ENCODE assay signal across 18 cellular contexts in genomic region chr3:48593337-48593736, GRCh38. TPM values are rescaled to one million over a fixed set of nuclear protein-coding genes. Genes with fewer than 3 reads are reported as not detected.
DNase-seq lines count a peak whose midpoint lies in the region; ATAC-seq and TF ChIP-seq lines count a peak whose summit lies in the region.
"Had no signal": no experiment of that assay in that cellular context is flagged by ENCODE, and none has a peak within 500 bp of the region (broad histone marks: within the 10 kb centered on the region; RNA-seq: fewer than 3 reads in every experiment).

No MANE protein-coding gene starts in this region.

- peak overlapping the region; percentile 61 for H3K4me3 ChIP-seq in BJ (ENCODE audit: low read depth, low read length)
- peak overlapping the region in 3 of 4 donors; percentile 40 to 68 (median 57) for H3K4me3 ChIP-seq in esophagus squamous epithelium
- peak overlapping the region in 5 of 7 experiments; percentile 35 to 51 (median 49) for H3K4me3 ChIP-seq in skin epidermis
- H3K4me3 ChIP-seq: GM12878, HAP-1, K562 had no signal

- POLR2A ChIA-PET in BJ (lab: Charles Lee), result no interaction called here
- POLR2A ChIA-PET in RWPE1 (lab: Yijun Ruan, JAX; ENCODE audit: low non-redundant PET), result no interaction called here

- TF ChIP-seq POLR2A in esophagus squamous epithelium (IDR thresholded peaks at IDR 0.05), result no peak

- intact Hi-C loops in esophagus squamous epithelium (cut with DNase I), result no loop called here

- peaks cover 33 to 72% (median 44%) of the 10 kb centered on the region in 3 donors for H3K4me1 ChIP-seq in esophagus squamous epithelium
- H3K4me1 ChIP-seq: HAP-1 had no signal

- H3K9me3 ChIP-seq in esophagus squamous epithelium, result no peaks in the 10 kb centered on the region
- H3K9me3 ChIP-seq: Caco-2, HAP-1 had no signal

- CTCF ChIA-PET in BJ (lab: Yijun Ruan, JAX), result interaction anchor here (1.7 kb wide), 1 partner anchor 35 kb away, joined by 5 read pairs; no protein-coding TSS in a partner anchor
- CTCF ChIA-PET in RWPE1 (lab: Yijun Ruan, JAX), result no interaction called here

- DNase-seq in BJ (ENCODE audit: low read depth) (no peak), RWPE1 (ENCODE audit: low spot score) (no peak), esophagus squamous epithelium (lab: John Stamatoyannopoulos, UW) (no peak), HK-2 (ENCODE audit: unreplicated experiment) (no peak)
- DNase-seq: Caco-2; DMS53; NCI-H146; NCI-H2081 treated with DMSO at 0.1 percent for 48 hours; NCI-H526; NK-92 treated with Interleukin-12 subunit alpha and Interleukin-12 subunit beta, amount 100 ng/mL, for 24 hours; OCI-M1 had no signal

- TF ChIP-seq CTCF in BJ (IDR thresholded peaks at IDR 0.05; ENCODE audit: insufficient read depth, low read depth, low read length), result no peak
- TF ChIP-seq CTCF in RWPE1 (conservative IDR thresholded peaks at IDR 0.05; ENCODE audit: low read depth), result no peak
- no peak for TF ChIP-seq CTCF in esophagus squamous epithelium (IDR thresholded peaks at IDR 0.05)

- peaks cover 31% of the 10 kb centered on the region for H3K36me3 ChIP-seq in BJ (ENCODE audit: control insufficient read depth, insufficient read depth, low read length)
- H3K36me3 ChIP-seq in esophagus squamous epithelium, result peaks cover 0 to 41% (median 0%) of the 10 kb centered on the region in 3 donors

- WGBS in esophagus squamous epithelium, 2 donors, result 67% methylated on average over 1 of the region's 9 CpGs; no CpG with 5 or more reads in 1 of the 2 donors

- H3K27ac ChIP-seq in RWPE1 (peak overlapping the region; percentile 100), esophagus squamous epithelium (no peak overlapping the region), skin epidermis (peak overlapping the region in 3 of 21 experiments; percentile 60 to 90 (median 84))

- no peaks in the 10 kb centered on the region for H3K27me3 ChIP-seq in BJ (ENCODE audit: control insufficient read depth, insufficient read depth, low read length)
- peaks cover 0 to 28% (median 0%) of the 10 kb centered on the region in 4 donors for H3K27me3 ChIP-seq in esophagus squamous epithelium

- ATAC-seq in GM21529 (IDR thresholded peaks at IDR 0.05; ENCODE audit: unreplicated experiment), result no peak
- no peak for ATAC-seq in HG02840 (IDR thresholded peaks at IDR 0.05; ENCODE audit: low FRiP score, unreplicated experiment)
- ATAC-seq: GM12878 had no signal

RNA-seq across cellular contexts. Expression of gene COL7A1, which starts 1.8 kb away (rescaled TPM):
- polyA plus RNA-seq in BJ (2011; rRNA removed), result 41.6 and 60.8 TPM in 2 replicates
- 46.6 and 46.9 TPM in 2 replicates for polyA minus RNA-seq in BJ (2011; rRNA and poly(A)+ RNA removed)
- 100 to 1,000 TPM in 1 of 4 donors, 10 to 100 TPM in 3; 52.8 to 125 (median 69.0) TPM for total RNA-seq in esophagus squamous epithelium

RNA-seq across cellular contexts. Expression of gene UQCRC1, which starts 16.1 kb away (rescaled TPM):
- 426 and 662 TPM in 2 replicates for polyA plus RNA-seq in BJ (2011; rRNA removed)
- polyA minus RNA-seq in BJ (2011; rRNA and poly(A)+ RNA removed), result 589 and 965 TPM in 2 replicates
- total RNA-seq in esophagus squamous epithelium, result 100 to 1,000 TPM; 213 to 471 (median 356) TPM

RNA-seq across cellular contexts. Expression of gene TMEM89, which starts 28.2 kb away (rescaled TPM):
- 0.13 TPM in 1 of 2 replicates, not detected in the other for polyA plus RNA-seq in BJ (2011; rRNA removed)
- not detected in 2 replicates for polyA minus RNA-seq in BJ (2011; rRNA and poly(A)+ RNA removed)
- not detected for total RNA-seq in esophagus squamous epithelium
- total RNA-seq: Caco-2, GM12878, K562 had no signal
- polyA plus RNA-seq: CD14-positive monocyte, GM12878, K562 had no signal

RNA-seq across cellular contexts. Expression of gene UCN2, which starts 29.8 kb away (rescaled TPM):
- 2.3 and 4.5 TPM in 2 replicates for polyA plus RNA-seq in BJ (2011; rRNA removed)
- polyA minus RNA-seq in BJ (2011; rRNA and poly(A)+ RNA removed), result 1.9 and 3.4 TPM in 2 replicates
- 1 to 10 TPM; 2.6 to 5.3 (median 3.4) TPM for total RNA-seq in esophagus squamous epithelium
- total RNA-seq: GM12878 had no signal
- polyA plus RNA-seq: CD14-positive monocyte had no signal

RNA-seq across cellular contexts. Expression of gene PFKFB4, which starts 36.7 kb away (rescaled TPM):
- 9.8 and 12.8 TPM in 2 replicates for polyA plus RNA-seq in BJ (2011; rRNA removed)
- polyA minus RNA-seq in BJ (2011; rRNA and poly(A)+ RNA removed), result 7.0 and 13.4 TPM in 2 replicates
- total RNA-seq in esophagus squamous epithelium, result 10 to 100 TPM in 1 of 4 donors, 1 to 10 TPM in 3; 6.7 to 10.2 (median 8.0) TPM
